ENCODE assay signal across 1 cellular context in genomic region chr17:17808200-17808599, GRCh38.
TF ChIP-seq lines count a peak whose summit lies in the region.

No MANE protein-coding gene starts in this region.

TF ChIP-seq in WTC11, 78 proteins besides CTCF, POLR2A, EP300 and RAD21:
- TF ChIP-seq HMGA2 (CRISPR knock-in tag; IDR thresholded peaks at IDR 0.05): peak; percentile 100
